9 cellular contexts compared by ENCODE assay signal in the genomic region with DNA sequence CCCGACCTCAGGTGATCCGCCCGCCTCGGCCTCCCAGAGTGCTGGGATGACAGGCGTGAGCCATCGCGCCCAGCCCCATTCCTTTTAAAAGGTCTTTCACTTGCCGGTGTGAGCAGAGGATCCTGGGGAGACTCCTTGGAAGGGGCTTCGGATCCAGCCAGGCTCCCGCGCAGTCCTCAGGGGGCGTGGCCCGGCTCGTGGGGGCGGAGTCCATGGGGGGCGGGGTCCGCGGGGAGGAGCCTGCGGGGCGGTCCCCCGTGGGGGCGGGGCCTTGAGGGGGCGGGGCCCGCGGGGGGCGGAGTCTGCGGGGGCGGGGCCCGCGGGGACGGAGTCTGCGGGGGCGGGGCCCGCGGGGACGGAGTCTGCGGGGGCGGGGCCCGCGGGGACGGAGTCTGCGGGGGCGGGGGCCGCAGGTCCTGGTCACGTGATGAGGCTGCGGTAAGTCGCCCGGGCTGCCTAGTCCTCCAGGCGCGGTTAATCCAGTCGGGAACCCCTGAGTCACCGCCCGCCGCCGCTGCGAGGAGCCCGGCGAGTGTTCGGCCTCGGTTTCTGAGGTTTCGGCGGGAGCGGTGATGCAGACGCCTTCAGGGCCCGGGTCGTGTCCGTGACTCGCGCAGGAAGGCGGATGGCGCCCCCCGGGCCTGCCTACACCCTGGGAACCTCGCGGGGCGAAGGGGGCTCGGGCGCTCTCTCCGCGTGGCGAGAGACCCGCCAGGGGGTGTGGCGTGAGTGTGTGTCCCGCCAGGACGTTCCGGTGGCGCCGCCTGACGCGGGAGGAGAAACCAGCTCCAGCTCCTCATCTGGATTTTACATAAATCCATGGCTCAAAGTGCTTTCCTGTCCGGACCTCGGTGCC. TPM values are rescaled to one million over a fixed set of nuclear protein-coding genes. Genes with fewer than 3 reads are reported as not detected.
DNase-seq lines count a peak whose midpoint lies in the region; ATAC-seq and TF ChIP-seq lines count a peak whose summit lies in the region.
"Had no signal": no experiment of that assay in that cellular context is flagged by ENCODE, and none has a peak within 500 bp of the region (broad histone marks: within the 10 kb centered on the region; RNA-seq: fewer than 3 reads in every experiment).

No MANE protein-coding gene starts in this region.

- H3K36me3 ChIP-seq in BE2C = no peaks in the 10 kb centered on the region
- H3K36me3 ChIP-seq in suprapubic skin = no peaks in the 10 kb centered on the region
- H3K36me3 ChIP-seq: HAP-1 had no signal

- WGBS in suprapubic skin = 51% methylated on average over 9 of the region's 91 CpGs

- TF ChIP-seq CTCF in BE2C (IDR thresholded peaks at IDR 0.05; ENCODE audit: low read depth, low read length) (no peak), suprapubic skin (IDR thresholded peaks at IDR 0.05) (no peak)

- peaks cover 52% of the 10 kb centered on the region for H3K4me1 Mint-ChIP-seq in activated CD8-positive, alpha-beta memory T cell treated with anti-CD3 and anti-CD28 coated beads, Interleukin-2, amount 10 ng/mL, durations not matched to agents 7 days and 5 days

- ATAC-seq in activated CD8-positive, alpha-beta memory T cell treated with anti-CD3 and anti-CD28 coated beads, Interleukin-2, amount 10 ng/mL, durations not matched to agents 7 days and 5 days = peak; percentile 11
- no peak for ATAC-seq in GM18520 (IDR thresholded peaks at IDR 0.05; ENCODE audit: unreplicated experiment)

- peaks cover 2% of the 10 kb centered on the region for H3K36me3 Mint-ChIP-seq in activated CD8-positive, alpha-beta memory T cell treated with anti-CD3 and anti-CD28 coated beads, Interleukin-2, amount 10 ng/mL, durations not matched to agents 7 days and 5 days

- H3K4me3 ChIP-seq in BE2C (ENCODE audit: low read depth, low read length) (peak overlapping the region; percentile 48), suprapubic skin (peak overlapping the region; percentile 58)
- H3K4me3 ChIP-seq: HAP-1 had no signal

- TF ChIP-seq POLR2A in erythroblast (IDR thresholded peaks at IDR 0.05; ENCODE audit: low read length) = no peak
- no peak for TF ChIP-seq POLR2A in suprapubic skin (IDR thresholded peaks at IDR 0.05)

- H3K27me3 Mint-ChIP-seq in activated CD8-positive, alpha-beta memory T cell treated with anti-CD3 and anti-CD28 coated beads, Interleukin-2, amount 10 ng/mL, durations not matched to agents 7 days and 5 days = peaks cover 4% of the 10 kb centered on the region

- DNase-seq in BE2C = peak; percentile 69
- DNase-seq in activated CD8-positive, alpha-beta memory T cell treated with anti-CD3 and anti-CD28 coated beads, Interleukin-2, amount 10 ng/mL, durations not matched to agents 7 days and 5 days = peak; percentile 68
- peak; percentile 75 to 81 for DNase-seq in erythroblast (lab: John Stamatoyannopoulos, UW)
- DNase-seq in myocyte (ENCODE audit: low read depth) = peak; percentile 37
- peak; percentile 86 to 89 for DNase-seq in suprapubic skin (ENCODE audit: low spot score in 2 of 2)
- DNase-seq in NK-92 treated with Interleukin-12 subunit alpha and Interleukin-12 subunit beta, amount 100 ng/mL, for 24 hours (lab: John Stamatoyannopoulos, UW) = no peak

- no peaks in the 10 kb centered on the region for H3K9me3 Mint-ChIP-seq in activated CD8-positive, alpha-beta memory T cell treated with anti-CD3 and anti-CD28 coated beads, Interleukin-2, amount 10 ng/mL, durations not matched to agents 7 days and 5 days (ENCODE audit: low read depth)

- H3K9me3 ChIP-seq in BE2C (no peaks in the 10 kb centered on the region), suprapubic skin (no peaks in the 10 kb centered on the region)
- H3K9me3 ChIP-seq: HAP-1 had no signal

- H3K4me1 ChIP-seq in BE2C (no peaks in the 10 kb centered on the region), suprapubic skin (peaks cover 30% of the 10 kb centered on the region)
- H3K4me1 ChIP-seq: HAP-1 had no signal

- TF ChIP-seq EP300 in Ishikawa (IDR thresholded peaks at IDR 0.05; ENCODE audit: borderline replicate concordance) = no peak
- no peak for TF ChIP-seq EP300 in suprapubic skin (IDR thresholded peaks at IDR 0.05)

- H3K4me3 Mint-ChIP-seq in activated CD8-positive, alpha-beta memory T cell treated with anti-CD3 and anti-CD28 coated beads, Interleukin-2, amount 10 ng/mL, durations not matched to agents 7 days and 5 days = no peak overlapping the region

- H3K27ac Mint-ChIP-seq in activated CD8-positive, alpha-beta memory T cell treated with anti-CD3 and anti-CD28 coated beads, Interleukin-2, amount 10 ng/mL, durations not matched to agents 7 days and 5 days = no peak overlapping the region

- H3K27me3 ChIP-seq in BE2C = peaks cover 7% of the 10 kb centered on the region
- no peaks in the 10 kb centered on the region for H3K27me3 ChIP-seq in suprapubic skin

- H3K27ac ChIP-seq in suprapubic skin = peak overlapping the region; percentile 66

- CTCF ChIA-PET in activated CD8-positive, alpha-beta memory T cell treated with anti-CD3 and anti-CD28 coated beads, Interleukin-2, amount 10 ng/mL, durations not matched to agents 7 days and 5 days (lab: Charles Lee) = interaction anchor here (7.3 kb wide), 1 partner anchor 18 kb away, joined by 110 read pairs; no protein-coding TSS in a partner anchor

- TF ChIP-seq RAD21 in Ishikawa (IDR thresholded peaks at IDR 0.05; ENCODE audit: low read depth) = no peak

TF ChIP-seq in Ishikawa, 13 proteins besides CTCF, POLR2A, EP300 and RAD21:
- TF ChIP-seq, protein P1, sequence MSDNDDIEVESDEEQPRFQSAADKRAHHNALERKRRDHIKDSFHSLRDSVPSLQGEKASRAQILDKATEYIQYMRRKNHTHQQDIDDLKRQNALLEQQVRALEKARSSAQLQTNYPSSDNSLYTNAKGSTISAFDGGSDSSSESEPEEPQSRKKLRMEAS (IDR thresholded peaks at IDR 0.05) = 0 out of 2 replicates have a peak, but pooled peaks have one; percentile 2
- TF ChIP-seq EGR1 (IDR thresholded peaks at IDR 0.05) = no peak
- TF ChIP-seq FOXM1 (IDR thresholded peaks at IDR 0.05; ENCODE audit: borderline replicate concordance, low read depth) = no peak
- TF ChIP-seq, protein P2, sequence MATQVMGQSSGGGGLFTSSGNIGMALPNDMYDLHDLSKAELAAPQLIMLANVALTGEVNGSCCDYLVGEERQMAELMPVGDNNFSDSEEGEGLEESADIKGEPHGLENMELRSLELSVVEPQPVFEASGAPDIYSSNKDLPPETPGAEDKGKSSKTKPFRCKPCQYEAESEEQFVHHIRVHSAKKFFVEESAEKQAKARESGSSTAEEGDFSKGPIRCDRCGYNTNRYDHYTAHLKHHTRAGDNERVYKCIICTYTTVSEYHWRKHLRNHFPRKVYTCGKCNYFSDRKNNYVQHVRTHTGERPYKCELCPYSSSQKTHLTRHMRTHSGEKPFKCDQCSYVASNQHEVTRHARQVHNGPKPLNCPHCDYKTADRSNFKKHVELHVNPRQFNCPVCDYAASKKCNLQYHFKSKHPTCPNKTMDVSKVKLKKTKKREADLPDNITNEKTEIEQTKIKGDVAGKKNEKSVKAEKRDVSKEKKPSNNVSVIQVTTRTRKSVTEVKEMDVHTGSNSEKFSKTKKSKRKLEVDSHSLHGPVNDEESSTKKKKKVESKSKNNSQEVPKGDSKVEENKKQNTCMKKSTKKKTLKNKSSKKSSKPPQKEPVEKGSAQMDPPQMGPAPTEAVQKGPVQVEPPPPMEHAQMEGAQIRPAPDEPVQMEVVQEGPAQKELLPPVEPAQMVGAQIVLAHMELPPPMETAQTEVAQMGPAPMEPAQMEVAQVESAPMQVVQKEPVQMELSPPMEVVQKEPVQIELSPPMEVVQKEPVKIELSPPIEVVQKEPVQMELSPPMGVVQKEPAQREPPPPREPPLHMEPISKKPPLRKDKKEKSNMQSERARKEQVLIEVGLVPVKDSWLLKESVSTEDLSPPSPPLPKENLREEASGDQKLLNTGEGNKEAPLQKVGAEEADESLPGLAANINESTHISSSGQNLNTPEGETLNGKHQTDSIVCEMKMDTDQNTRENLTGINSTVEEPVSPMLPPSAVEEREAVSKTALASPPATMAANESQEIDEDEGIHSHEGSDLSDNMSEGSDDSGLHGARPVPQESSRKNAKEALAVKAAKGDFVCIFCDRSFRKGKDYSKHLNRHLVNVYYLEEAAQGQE (IDR thresholded peaks at IDR 0.05; ENCODE audit: low read depth) = no peak
- TF ChIP-seq, protein P3, sequence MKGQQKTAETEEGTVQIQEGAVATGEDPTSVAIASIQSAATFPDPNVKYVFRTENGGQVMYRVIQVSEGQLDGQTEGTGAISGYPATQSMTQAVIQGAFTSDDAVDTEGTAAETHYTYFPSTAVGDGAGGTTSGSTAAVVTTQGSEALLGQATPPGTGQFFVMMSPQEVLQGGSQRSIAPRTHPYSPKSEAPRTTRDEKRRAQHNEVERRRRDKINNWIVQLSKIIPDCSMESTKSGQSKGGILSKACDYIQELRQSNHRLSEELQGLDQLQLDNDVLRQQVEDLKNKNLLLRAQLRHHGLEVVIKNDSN (IDR thresholded peaks at IDR 0.05) = peak; percentile 89
- no peak; the same call in 1 of the 2 replicates for TF ChIP-seq TCF12 (IDR thresholded peaks at IDR 0.05; ENCODE audit: low read depth)
- 0 out of 2 replicates have a peak, but pooled peaks have one; percentile 24 for TF ChIP-seq TAF1 (IDR thresholded peaks at IDR 0.05; ENCODE audit: low read depth)
- TF ChIP-seq ZBTB7A (IDR thresholded peaks at IDR 0.05; ENCODE audit: low read depth) = peak; percentile 20; the same call in 1 of the 2 replicates
- no peak for TF ChIP-seq TEAD4 (IDR thresholded peaks at IDR 0.05)
- no peak for TF ChIP-seq CEBPB (IDR thresholded peaks at IDR 0.05)
TF ChIP-seq in Ishikawa: peak in this region for 4.

RNA-seq across cellular contexts. Expression of a gene that starts 23.6 kb away (rescaled TPM):
- polyA plus RNA-seq in BE2C (2012; ENCODE audit: insufficient read depth, insufficient read length, low read depth) = 34.7 TPM
- total RNA-seq in activated CD8-positive, alpha-beta memory T cell treated with anti-CD3 and anti-CD28 coated beads, Interleukin-2, amount 10 ng/mL, durations not matched to agents 7 days and 5 days = 100 to 1,000 TPM in 1 of 2 experiments, 10 to 100 TPM in 1; 83.2 to 145 TPM
- total RNA-seq in myocyte (45.8 and 71.9 TPM in 2 replicates), suprapubic skin (100 to 1,000 TPM in 2 of 4 donors, 10 to 100 TPM in 2; 78.0 to 208 (median 106) TPM)
- 41.1 TPM for polyA plus RNA-seq in myocyte (2012)
